In genomic region chr1:248861621-248862020, GRCh38 we compare ENCODE assay signal across 19 cellular contexts.
"Had no signal": no experiment of that assay in that cellular context is flagged by ENCODE, and none has a peak within 500 bp of the region (broad histone marks: within the 10 kb centered on the region; RNA-seq: fewer than 3 reads in every experiment).

No MANE protein-coding gene starts in this region.

- DNase-seq: activated CD4-positive, alpha-beta T cell treated with anti-CD3 and anti-CD28 coated beads, Interleukin-2, amount 10 ng/mL, durations not matched to agents 7 days and 5 days; activated CD8-positive, alpha-beta memory T cell treated with anti-CD3 and anti-CD28 coated beads for 24 hours; activated gamma-delta T cell treated with Interleukin-2 at 50 U/mL for 16 hours; anterior cingulate cortex; cortex of kidney; esophagus squamous epithelium; hippocampal formation; islet precursor cell; midbrain; pancreas; right lobe of liver; small intestine; stimulated activated CD4-positive, alpha-beta T cell treated with anti-CD3 and anti-CD28 coated beads, Interleukin-15, amount 100 ng/mL, for 24 hours; stimulated activated CD4-positive, alpha-beta T cell treated with anti-CD3 and anti-CD28 coated beads, Interleukin-2, amount 100 ng/mL, for 48 hours; stimulated activated naive CD8-positive, alpha-beta T cell treated with anti-CD3 and anti-CD28 coated beads, Interleukin-15, amount 100 ng/mL, for 72 hours; testis; upper lobe of left lung had no signal

- ATAC-seq: left lobe of liver; pancreas; right lobe of liver; stimulated activated naive CD8-positive, alpha-beta T cell treated with anti-CD3 and anti-CD28 coated beads, Interleukin-15, amount 100 ng/mL, for 72 hours had no signal

- H3K27me3 ChIP-seq: esophagus squamous epithelium, neutrophil, pancreas, right lobe of liver, testis, upper lobe of left lung had no signal

- H3K36me3 ChIP-seq: esophagus squamous epithelium, neutrophil, pancreas, right lobe of liver, upper lobe of left lung had no signal

- H3K4me3 ChIP-seq: esophagus squamous epithelium, pancreas, right lobe of liver, testis, upper lobe of left lung had no signal

- H3K9me3 Mint-ChIP-seq: activated CD4-positive, alpha-beta T cell treated with anti-CD3 and anti-CD28 coated beads, Interleukin-2, amount 10 ng/mL, durations not matched to agents 7 days and 5 days; stimulated activated naive CD8-positive, alpha-beta T cell treated with anti-CD3 and anti-CD28 coated beads, Interleukin-15, amount 100 ng/mL, for 72 hours had no signal

- H3K27me3 Mint-ChIP-seq: stimulated activated naive CD8-positive, alpha-beta T cell treated with anti-CD3 and anti-CD28 coated beads, Interleukin-15, amount 100 ng/mL, for 72 hours had no signal

- H3K9me3 ChIP-seq: esophagus squamous epithelium, neutrophil, pancreas, right lobe of liver, testis, upper lobe of left lung had no signal

- H3K27ac Mint-ChIP-seq: stimulated activated naive CD8-positive, alpha-beta T cell treated with anti-CD3 and anti-CD28 coated beads, Interleukin-15, amount 100 ng/mL, for 72 hours had no signal

- H3K27ac ChIP-seq: esophagus squamous epithelium, neutrophil, pancreas, right lobe of liver, testis, upper lobe of left lung had no signal
